ENCODE assay signal across 21 cellular contexts in the genomic region with DNA sequence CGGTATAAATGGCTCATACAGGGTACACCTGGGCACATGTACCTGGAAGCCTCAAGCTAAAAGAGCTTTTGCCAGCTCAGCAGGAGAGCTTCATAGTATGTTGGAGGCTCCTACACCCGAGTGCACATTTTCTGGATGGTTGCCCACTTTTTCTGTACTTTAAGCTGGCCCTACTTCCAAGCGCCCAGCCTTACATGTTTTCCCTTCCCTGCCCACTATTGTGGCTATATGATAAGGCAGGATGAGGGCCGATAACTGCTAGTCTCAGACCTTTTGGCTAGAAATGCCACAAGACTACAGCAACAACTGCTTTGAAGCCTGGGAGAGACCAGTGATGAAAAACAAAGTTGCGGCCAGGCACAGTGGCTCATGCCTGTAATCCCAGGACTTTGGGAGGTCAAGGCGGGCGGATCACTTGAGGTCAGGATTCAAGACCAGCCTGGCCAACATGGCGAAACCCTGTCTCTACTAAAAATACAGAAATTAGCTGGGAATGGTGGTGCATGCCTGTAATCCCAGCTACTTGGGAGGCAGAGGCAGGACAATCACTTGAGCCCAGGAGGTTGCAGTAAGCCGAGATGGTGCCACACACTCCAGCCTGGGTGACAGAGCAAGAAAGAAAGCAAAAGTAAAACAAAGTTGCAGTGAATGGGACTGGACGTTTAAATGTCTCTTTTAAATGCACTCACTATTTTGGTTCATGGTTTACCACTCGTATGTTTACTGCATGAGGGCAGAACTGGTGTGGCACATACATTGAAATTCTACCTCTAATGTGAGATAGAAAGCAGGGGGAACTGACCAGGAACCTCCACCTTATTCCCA. TPM values are rescaled to one million over a fixed set of nuclear protein-coding genes. Genes with fewer than 3 reads are reported as not detected.
DNase-seq lines count a peak whose midpoint lies in the region; ATAC-seq, FAIRE-seq and TF ChIP-seq lines count a peak whose summit lies in the region.
"Had no signal": no experiment of that assay in that cellular context is flagged by ENCODE, and none has a peak within 500 bp of the region (broad histone marks: within the 10 kb centered on the region; RNA-seq: fewer than 3 reads in every experiment).

No MANE protein-coding gene starts in this region.

- TF ChIP-seq POLR2A in endothelial cell of umbilical vein (IDR thresholded peaks at IDR 0.05; ENCODE audit: low read depth, low read length) = no peak

- peaks cover 36% of the 10 kb centered on the region for H3K4me1 ChIP-seq in endothelial cell of umbilical vein (ENCODE audit: control insufficient read depth, extremely low read depth, insufficient read depth, low read length)
- H3K4me1 ChIP-seq in osteoblast (ENCODE audit: insufficient read depth, low read length) = peaks cover 58% of the 10 kb centered on the region

- peak overlapping the region; percentile 39 for H3K9ac ChIP-seq in endothelial cell of umbilical vein (replicated peaks; ENCODE audit: extremely low read depth, insufficient read depth, low read length)

- peak overlapping the region; percentile 71 for H2AFZ ChIP-seq in endothelial cell of umbilical vein (ENCODE audit: low read depth, low read length)
- peak overlapping the region; percentile 30 for H2AFZ ChIP-seq in osteoblast (ENCODE audit: low read length)

- no peaks in the 10 kb centered on the region for H3K27me3 ChIP-seq in endothelial cell of umbilical vein (ENCODE audit: control insufficient read depth in 2 of 2, insufficient read depth in 2 of 2, low read length in 2 of 2)
- H3K27me3 ChIP-seq in osteoblast (ENCODE audit: insufficient read depth, low read length) = no peaks in the 10 kb centered on the region
- H3K27me3 ChIP-seq: transverse colon had no signal

- POLR2A ChIA-PET in endothelial cell of umbilical vein (lab: Charles Lee) = no interaction called here

- no TSS peak for BruUV-seq in endothelial cell of umbilical vein (replicated peaks; lab: Mats Ljungman, UMichigan)

- DNase-seq in H4 (ENCODE audit: low spot score) = peak; percentile 31
- peak; percentile 56 for DNase-seq in OCI-M1 (lab: John Stamatoyannopoulos, UW)
- peak; percentile 79 for DNase-seq in endothelial cell of umbilical vein (ENCODE audit: low read depth, low spot score)
- no peak for DNase-seq in osteoblast (ENCODE audit: insufficient read length, low spot score, missing footprints)
- no peak for DNase-seq in occipital lobe (lab: John Stamatoyannopoulos, UW)
- no peak for DNase-seq in activated naive CD8-positive, alpha-beta T cell treated with anti-CD3 and anti-CD28 coated beads for 36 hours
- DNase-seq in AG20443 (ENCODE audit: low spot score) = no peak
- DNase-seq: activated CD8-positive, alpha-beta memory T cell treated with anti-CD3 and anti-CD28 coated beads, Interleukin-2, amount 50 U/mL, for 4 hours; activated naive CD4-positive, alpha-beta T cell treated with anti-CD3 and anti-CD28 coated beads, Interleukin-2, amount 10 ng/mL, durations not matched to agents 7 days and 5 days; C1 segment of cervical spinal cord; effector memory CD8-positive, alpha-beta T cell; glutamatergic neuron; NCI-H2029 treated with DMSO at 0.1 percent for 48 hours; stimulated activated CD8-positive, alpha-beta memory T cell treated with anti-CD3 and anti-CD28 coated beads, Interleukin-4, amount 100 ng/mL, for 48 hours; transverse colon; WERI-Rb-1 had no signal

- H3K27ac ChIP-seq in endothelial cell of umbilical vein (ENCODE audit: insufficient read depth, low read depth, low read length) (peak overlapping the region; percentile 85), osteoblast (ENCODE audit: low read depth, low read length) (peak overlapping the region; percentile 61)
- H3K27ac ChIP-seq: SK-N-MC, transverse colon, WERI-Rb-1 had no signal

- H3K36me3 ChIP-seq in endothelial cell of umbilical vein (ENCODE audit: control insufficient read depth in 2 of 2, extremely low read depth in 1 of 2, insufficient read depth in 2 of 2, low read length in 2 of 2) (no peaks in the 10 kb centered on the region), osteoblast (ENCODE audit: insufficient read depth, low read length) (no peaks in the 10 kb centered on the region)
- H3K36me3 ChIP-seq: transverse colon, WERI-Rb-1 had no signal

- H3K4me3 ChIP-seq in endothelial cell of umbilical vein (replicated peaks in 1 of 3; ENCODE audit: insufficient read depth in 1 of 3, low read depth in 1 of 3, low read length in 3 of 3) = no peak overlapping the region
- H3K4me3 ChIP-seq in osteoblast (ENCODE audit: insufficient read depth, low read length) = no peak overlapping the region
- H3K4me3 ChIP-seq: GM12878, SK-N-MC, transverse colon had no signal

- ATAC-seq in GM18498 (IDR thresholded peaks at IDR 0.05; ENCODE audit: unreplicated experiment) = no peak
- ATAC-seq: effector memory CD8-positive, alpha-beta T cell; GM12878 had no signal

- H4K20me1 ChIP-seq in endothelial cell of umbilical vein (replicated peaks; ENCODE audit: control insufficient read depth, extremely low read depth, insufficient read depth, low read length) = no peaks in the 10 kb centered on the region
- no peaks in the 10 kb centered on the region for H4K20me1 ChIP-seq in osteoblast (ENCODE audit: insufficient read depth, low read length)

- CTCF ChIA-PET in endothelial cell of umbilical vein (lab: Charles Lee) = no interaction called here

- H3K4me1 Mint-ChIP-seq in activated naive CD8-positive, alpha-beta T cell treated with anti-CD3 and anti-CD28 coated beads for 36 hours = peaks cover 2% of the 10 kb centered on the region

- peak; percentile 31 for FAIRE-seq in endothelial cell of umbilical vein (lab: Jason Lieb, UNC)

- H3K4me3 Mint-ChIP-seq in activated naive CD8-positive, alpha-beta T cell treated with anti-CD3 and anti-CD28 coated beads for 36 hours = no peak overlapping the region
- H3K4me3 Mint-ChIP-seq: activated naive CD4-positive, alpha-beta T cell treated with anti-CD3 and anti-CD28 coated beads, Interleukin-2, amount 10 ng/mL, durations not matched to agents 7 days and 5 days; effector memory CD8-positive, alpha-beta T cell had no signal

- H3K79me2 ChIP-seq in endothelial cell of umbilical vein (ENCODE audit: control insufficient read depth, insufficient read depth, low read length) = no peaks in the 10 kb centered on the region
- no peaks in the 10 kb centered on the region for H3K79me2 ChIP-seq in osteoblast (ENCODE audit: insufficient read depth, low read length)

- H3K9me3 ChIP-seq in endothelial cell of umbilical vein (replicated peaks; ENCODE audit: control insufficient read depth, insufficient read depth, low read length) (no peaks in the 10 kb centered on the region), osteoblast (ENCODE audit: low read depth, low read length) (no peaks in the 10 kb centered on the region)
- H3K9me3 ChIP-seq: transverse colon had no signal

- peaks cover 10% of the 10 kb centered on the region for H3K27me3 Mint-ChIP-seq in activated naive CD8-positive, alpha-beta T cell treated with anti-CD3 and anti-CD28 coated beads for 36 hours

- intact Hi-C loops in endothelial cell of umbilical vein (cut with micrococcal nuclease) = loop anchor here (5.0 kb wide), 2 partner anchors 70 to 115 kb away; no protein-coding TSS in a partner anchor

- no peak for TF ChIP-seq CTCF in endothelial cell of umbilical vein (IDR thresholded peaks at IDR 0.05; ENCODE audit: extremely low read depth in 1 of 2, insufficient read depth in 1 of 2, low read depth in 1 of 2, low read length in 2 of 2)
- TF ChIP-seq CTCF in osteoblast (IDR thresholded peaks at IDR 0.05; ENCODE audit: extremely low read depth, low read depth, low read length) = no peak

- H3K9me1 ChIP-seq in endothelial cell of umbilical vein (replicated peaks; ENCODE audit: control insufficient read depth, extremely low read depth, insufficient read depth, low read length) = no peaks in the 10 kb centered on the region

- no peak overlapping the region for H3K27ac Mint-ChIP-seq in activated naive CD8-positive, alpha-beta T cell treated with anti-CD3 and anti-CD28 coated beads for 36 hours
- H3K27ac Mint-ChIP-seq: activated naive CD4-positive, alpha-beta T cell treated with anti-CD3 and anti-CD28 coated beads, Interleukin-2, amount 10 ng/mL, durations not matched to agents 7 days and 5 days; effector memory CD8-positive, alpha-beta T cell had no signal

- no peaks in the 10 kb centered on the region for H3K9me3 Mint-ChIP-seq in activated naive CD8-positive, alpha-beta T cell treated with anti-CD3 and anti-CD28 coated beads for 36 hours
- H3K9me3 Mint-ChIP-seq: activated naive CD4-positive, alpha-beta T cell treated with anti-CD3 and anti-CD28 coated beads, Interleukin-2, amount 10 ng/mL, durations not matched to agents 7 days and 5 days; effector memory CD8-positive, alpha-beta T cell had no signal

- H3K36me3 Mint-ChIP-seq in activated naive CD8-positive, alpha-beta T cell treated with anti-CD3 and anti-CD28 coated beads for 36 hours = no peaks in the 10 kb centered on the region
- H3K36me3 Mint-ChIP-seq: activated naive CD4-positive, alpha-beta T cell treated with anti-CD3 and anti-CD28 coated beads, Interleukin-2, amount 10 ng/mL, durations not matched to agents 7 days and 5 days had no signal

- H3K4me2 ChIP-seq in endothelial cell of umbilical vein (ENCODE audit: insufficient read depth, low read length) = peak overlapping the region; percentile 27
- H3K4me2 ChIP-seq in osteoblast (ENCODE audit: insufficient read depth, low read length) = no peak overlapping the region

- dilution Hi-C loops in endothelial cell of umbilical vein (cut with MboI; ENCODE audit: extremely low pct_ligation_motif_present, low sequenced_read_pairs) = no loop called here

TF ChIP-seq in endothelial cell of umbilical vein, 7 proteins besides CTCF, POLR2A, EP300 and RAD21:
- no peak for TF ChIP-seq MAX (IDR thresholded peaks at IDR 0.05; ENCODE audit: insufficient read depth, insufficient read length)
- TF ChIP-seq GATA2 (IDR thresholded peaks at IDR 0.05; ENCODE audit: insufficient read depth, insufficient read length, low read depth, low read length) = peak; percentile 27
- no peak for TF ChIP-seq MYC (IDR thresholded peaks at IDR 0.05; ENCODE audit: low read depth, low read length)

RNA-seq across cellular contexts. Expression of gene MARCHF10, which starts 14.2 kb away (rescaled TPM):
- total RNA-seq in H4 (2014; rRNA removed; shearing (Covaris generic)) = not detected in 2 replicates
- not detected in 2 replicates for total RNA-seq in endothelial cell of umbilical vein
- 0.11 and 0.14 TPM in 2 replicates for polyA plus RNA-seq in endothelial cell of umbilical vein
- not detected in 2 replicates for polyA plus RNA-seq in endothelial cell of umbilical vein (2011; cell fraction: cytosol; rRNA removed)
- polyA plus RNA-seq in endothelial cell of umbilical vein (2011; cell fraction: nucleus; rRNA removed) = 0.29 TPM in 1 of 2 replicates, not detected in the other
- polyA plus RNA-seq in endothelial cell of umbilical vein (2012) = not detected in 2 replicates
- polyA minus RNA-seq in endothelial cell of umbilical vein = 0.62 TPM in 1 of 2 replicates, not detected in the other
- polyA minus RNA-seq in endothelial cell of umbilical vein (2011; cell fraction: cytosol; rRNA and poly(A)+ RNA removed) = not detected
- polyA minus RNA-seq in endothelial cell of umbilical vein (2011; cell fraction: nucleus; rRNA and poly(A)+ RNA removed) = not detected in 2 replicates
- under 0.01 TPM in 1 of 2 replicates, not detected in the other for total RNA-seq in osteoblast
- 0.62 TPM for total RNA-seq in occipital lobe
- not detected for total RNA-seq in activated naive CD8-positive, alpha-beta T cell treated with anti-CD3 and anti-CD28 coated beads for 36 hours
- total RNA-seq: cardiac septum, pulmonary artery endothelial cell had no signal

Comparison
In these comparisons a context has a peak if more than half of its experiments do, and no peak if none do; other contexts are left out.
1. DNase-seq: peak in H4 (single experiment), OCI-M1 (single experiment) and endothelial cell of umbilical vein (single experiment); none in osteoblast (single experiment), occipital lobe (single experiment), activated naive CD8-positive, alpha-beta T cell treated with anti-CD3 and anti-CD28 coated beads for 36 hours (single experiment) and AG20443 (single experiment).